ENCODE assay signal across 1 cellular context in the genomic region with DNA sequence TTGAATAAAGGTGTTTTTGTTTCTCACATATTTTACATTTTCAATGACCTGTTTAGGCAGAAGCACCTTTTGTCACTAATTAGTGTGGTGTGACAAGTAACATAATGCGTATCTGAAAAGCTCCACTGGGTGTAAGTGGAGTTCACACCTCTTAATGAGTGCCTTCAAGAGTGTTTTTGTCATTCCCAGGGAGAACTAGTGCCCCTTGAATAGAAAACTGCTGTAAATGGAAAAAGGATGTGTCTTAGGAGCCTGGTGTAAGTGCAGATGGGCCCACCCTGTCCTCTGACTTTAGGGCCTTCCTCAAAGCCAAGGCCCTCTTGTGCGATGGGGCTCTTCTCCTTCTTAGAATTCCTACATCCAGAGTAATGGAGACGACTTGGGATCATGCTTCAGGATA.
TF ChIP-seq lines count a peak whose summit lies in the region.

No MANE protein-coding gene starts in this region.

TF ChIP-seq in GM23338, 12 proteins besides CTCF, POLR2A, EP300 and RAD21 (continued from another document):
- no peak for TF ChIP-seq REST (IDR thresholded peaks at IDR 0.05; ENCODE audit: unreplicated experiment)
- TF ChIP-seq EZH2 (IDR thresholded peaks at IDR 0.05; ENCODE audit: low read depth, unreplicated experiment) = no peak
- TF ChIP-seq, protein P1, sequence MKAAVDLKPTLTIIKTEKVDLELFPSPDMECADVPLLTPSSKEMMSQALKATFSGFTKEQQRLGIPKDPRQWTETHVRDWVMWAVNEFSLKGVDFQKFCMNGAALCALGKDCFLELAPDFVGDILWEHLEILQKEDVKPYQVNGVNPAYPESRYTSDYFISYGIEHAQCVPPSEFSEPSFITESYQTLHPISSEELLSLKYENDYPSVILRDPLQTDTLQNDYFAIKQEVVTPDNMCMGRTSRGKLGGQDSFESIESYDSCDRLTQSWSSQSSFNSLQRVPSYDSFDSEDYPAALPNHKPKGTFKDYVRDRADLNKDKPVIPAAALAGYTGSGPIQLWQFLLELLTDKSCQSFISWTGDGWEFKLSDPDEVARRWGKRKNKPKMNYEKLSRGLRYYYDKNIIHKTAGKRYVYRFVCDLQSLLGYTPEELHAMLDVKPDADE (IDR thresholded peaks at IDR 0.05) = no peak
